ENCODE assay signal across 1 cellular context in genomic region chr6:15956205-15957106, GRCh38.
TF ChIP-seq lines count a peak whose summit lies in the region.

No MANE protein-coding gene starts in this region.

TF ChIP-seq in HepG2, 621 proteins besides CTCF, POLR2A, EP300 and RAD21 (continued from another document and continues in another):
- 0 out of 2 replicates have a peak, but pooled peaks have one; percentile 38 for TF ChIP-seq PATZ1 (CRISPR knock-in tag; IDR thresholded peaks at IDR 0.05)
- no peak for TF ChIP-seq ELK4 (CRISPR knock-in tag; IDR thresholded peaks at IDR 0.05; ENCODE audit: borderline replicate concordance)
- no peak for TF ChIP-seq POGK (CRISPR knock-in tag; conservative IDR thresholded peaks at IDR 0.05)
- no peak for TF ChIP-seq ATF4 (CRISPR knock-in tag; IDR thresholded peaks at IDR 0.05)
- no peak for TF ChIP-seq ZSCAN22 (CRISPR knock-in tag; IDR thresholded peaks at IDR 0.05)
- TF ChIP-seq SAFB2 (CRISPR knock-in tag; IDR thresholded peaks at IDR 0.05; ENCODE audit: borderline replicate concordance, low read depth) = no peak
- TF ChIP-seq TEAD3 (CRISPR knock-in tag; optimal IDR thresholded peaks at IDR 0.05; ENCODE audit: borderline replicate concordance) = no peak
- no peak for TF ChIP-seq ZNF253 (CRISPR knock-in tag; IDR thresholded peaks at IDR 0.05; ENCODE audit: borderline replicate concordance)
- no peak for TF ChIP-seq E2F2 (CRISPR knock-in tag; IDR thresholded peaks at IDR 0.05; ENCODE audit: borderline replicate concordance)
- peak; percentile 66 for TF ChIP-seq NR2F2 (IDR thresholded peaks at IDR 0.05; ENCODE audit: borderline replicate concordance, low read depth)
- TF ChIP-seq HIVEP1 (CRISPR knock-in tag; IDR thresholded peaks at IDR 0.05) = no peak
- TF ChIP-seq GTF3A (CRISPR knock-in tag; conservative IDR thresholded peaks at IDR 0.05) = no peak
- no peak for TF ChIP-seq NFKB2 (CRISPR knock-in tag; IDR thresholded peaks at IDR 0.05; ENCODE audit: borderline replicate concordance)
- TF ChIP-seq ARID5B (CRISPR knock-in tag; IDR thresholded peaks at IDR 0.05) = peak; percentile 66
- TF ChIP-seq MXD3 (CRISPR knock-in tag; IDR thresholded peaks at IDR 0.05) = no peak
- TF ChIP-seq CHD2 (IDR thresholded peaks at IDR 0.05; ENCODE audit: low read depth, low read length) = no peak
- TF ChIP-seq MATR3 (CRISPR knock-in tag; IDR thresholded peaks at IDR 0.05) = no peak
- TF ChIP-seq ZNF317 (CRISPR knock-in tag; IDR thresholded peaks at IDR 0.05) = no peak
- TF ChIP-seq HNRNPUL1 (IDR thresholded peaks at IDR 0.05; ENCODE audit: low read depth, low read length) = no peak
- TF ChIP-seq ZNF501 (CRISPR knock-in tag; IDR thresholded peaks at IDR 0.05) = no peak
- no peak for TF ChIP-seq ZNF777 (CRISPR knock-in tag; IDR thresholded peaks at IDR 0.05)
- peak; percentile 25; the same call in 1 of the 2 replicates for TF ChIP-seq NFIB (CRISPR knock-in tag; IDR thresholded peaks at IDR 0.05; ENCODE audit: borderline replicate concordance)
- TF ChIP-seq ZBTB20 (CRISPR knock-in tag; IDR thresholded peaks at IDR 0.05; ENCODE audit: borderline replicate concordance, low read depth) = no peak
- no peak for TF ChIP-seq HMG20A (CRISPR knock-in tag; IDR thresholded peaks at IDR 0.05; ENCODE audit: borderline replicate concordance)
- no peak for TF ChIP-seq THYN1 (CRISPR knock-in tag; IDR thresholded peaks at IDR 0.05; ENCODE audit: borderline replicate concordance, low read depth)
- no peak for TF ChIP-seq FOXA1 (IDR thresholded peaks at IDR 0.05)
- peak; percentile 47; the same call in 1 of the 2 replicates for TF ChIP-seq FOXA1 (CRISPR knock-in tag; IDR thresholded peaks at IDR 0.05)
- TF ChIP-seq ZNF609 (CRISPR knock-in tag; IDR thresholded peaks at IDR 0.05; ENCODE audit: borderline replicate concordance) = 0 out of 2 replicates have a peak, but pooled peaks have one; percentile 36
- peak; percentile 18; the same call in 1 of the 2 replicates for TF ChIP-seq NR2C2 (CRISPR knock-in tag; IDR thresholded peaks at IDR 0.05; ENCODE audit: borderline replicate concordance)
- TF ChIP-seq NFIC (IDR thresholded peaks at IDR 0.05; ENCODE audit: low read length) = peak; percentile 71
- no peak for TF ChIP-seq SAP130 (CRISPR knock-in tag; IDR thresholded peaks at IDR 0.05; ENCODE audit: low read depth)
- TF ChIP-seq ZNF33B (CRISPR knock-in tag; IDR thresholded peaks at IDR 0.05) = no peak
- no peak for TF ChIP-seq ZFP37 (CRISPR knock-in tag; IDR thresholded peaks at IDR 0.05; ENCODE audit: borderline replicate concordance)
- TF ChIP-seq ZNF652 (CRISPR knock-in tag; IDR thresholded peaks at IDR 0.05; ENCODE audit: borderline replicate concordance, low read depth) = no peak
- peak; percentile 65 for TF ChIP-seq FOXA3 (CRISPR knock-in tag; IDR thresholded peaks at IDR 0.05)
- no peak for TF ChIP-seq ZFY (CRISPR knock-in tag; IDR thresholded peaks at IDR 0.05)
- no peak for TF ChIP-seq THAP11 (CRISPR knock-in tag; IDR thresholded peaks at IDR 0.05)
- 0 out of 2 replicates have a peak, but pooled peaks have one; percentile 33 for TF ChIP-seq REPIN1 (CRISPR knock-in tag; IDR thresholded peaks at IDR 0.05; ENCODE audit: borderline replicate concordance, low read depth)
- TF ChIP-seq TBX2 (CRISPR knock-in tag; IDR thresholded peaks at IDR 0.05; ENCODE audit: borderline replicate concordance) = 0 out of 2 replicates have a peak, but pooled peaks have one; percentile 20
- TF ChIP-seq ARID3A (IDR thresholded peaks at IDR 0.05; ENCODE audit: low read depth, low read length) = no peak
- TF ChIP-seq DR1 (CRISPR knock-in tag; IDR thresholded peaks at IDR 0.05) = no peak
- no peak; the same call in 1 of the 2 replicates for TF ChIP-seq RFX1 (IDR thresholded peaks at IDR 0.05)
- peak; percentile 43; the same call in 1 of the 2 replicates for TF ChIP-seq RARA (CRISPR knock-in tag; IDR thresholded peaks at IDR 0.05)
